In the genomic region with DNA sequence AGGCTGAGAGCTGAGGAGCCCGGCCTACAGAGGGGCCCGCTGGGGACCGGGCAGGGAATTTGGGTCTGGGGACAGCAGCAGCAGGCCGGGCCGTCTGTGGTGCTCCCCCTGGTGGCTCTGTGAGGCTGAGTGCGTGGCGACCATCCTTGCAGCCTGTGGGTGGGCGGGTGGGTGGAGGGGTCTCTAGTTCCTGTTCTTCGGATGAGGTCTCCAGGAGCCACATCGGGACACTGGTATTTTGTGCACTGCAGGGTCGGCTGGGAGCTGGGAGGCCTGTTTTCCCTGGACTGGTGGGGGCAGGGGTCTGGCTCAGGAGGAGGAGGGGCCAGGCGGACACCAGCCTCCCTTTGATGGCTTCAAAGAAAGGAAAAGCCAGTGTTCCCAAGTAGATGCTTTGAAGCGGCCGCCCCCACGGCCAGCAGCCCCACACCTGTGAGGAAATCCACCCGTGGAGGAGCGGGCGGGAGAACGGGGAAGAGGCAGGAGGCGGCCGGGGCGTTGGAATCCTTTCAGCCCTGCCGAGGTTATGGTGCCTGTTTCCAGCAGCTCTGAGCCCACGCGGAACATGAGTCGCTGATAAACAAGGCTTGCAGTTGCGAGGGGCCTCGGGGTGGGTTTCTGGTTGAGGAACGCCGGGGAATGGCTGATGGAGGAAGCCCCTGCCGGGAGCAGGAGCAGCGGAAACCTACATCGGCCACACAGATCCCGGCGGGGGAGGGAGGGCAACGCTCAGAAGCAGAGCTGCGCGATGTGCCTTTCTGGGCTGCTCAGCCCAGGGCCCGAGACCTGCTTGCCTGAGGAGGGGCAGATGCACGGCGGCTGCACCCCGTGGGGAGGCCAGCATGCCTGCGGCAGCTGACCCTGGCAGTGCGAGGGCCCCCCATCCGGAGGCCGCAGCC, we compare ENCODE assay signal across 8 cellular contexts.
A peak's percentile ranks its signal among the peaks of the same experiment; 100 is the strongest.
DNase-seq lines count a peak whose midpoint lies in the region; ATAC-seq and TF ChIP-seq lines count a peak whose summit lies in the region.

No MANE protein-coding gene starts in this region.

- WGBS in mesodermal cell (ENCODE audit: insufficient coverage in 2 of 2), 2 experiments = 9 to 10% methylated on average over 36 to 38 of the region's 46 CpGs

- H3K9ac ChIP-seq in colonic mucosa (ENCODE audit: low read depth in 2 of 2, low read length in 2 of 2) = no peak overlapping the region

- intact Hi-C loops in colonic mucosa (cut with DNase I) = no loop called here

- H3K27ac ChIP-seq in colonic mucosa = no peak overlapping the region
- H3K27ac ChIP-seq in mesodermal cell (ENCODE audit: low read depth, low read length, severe bottlenecking) = peak overlapping the region; percentile 78

- peak; percentile 32 for DNase-seq in stimulated activated CD4-positive, alpha-beta T cell treated with anti-CD3 and anti-CD28 coated beads, Interleukin-15, amount 100 ng/mL, for 24 hours
- no peak for DNase-seq in stimulated activated CD4-positive, alpha-beta T cell treated with anti-CD3 and anti-CD28 coated beads, Interleukin-4, amount 100 ng/mL, for 4 hours
- DNase-seq in colonic mucosa (no peak), DMS53 treated with DMSO at 0.1 percent for 48 hours (lab: John Stamatoyannopoulos, UW; ENCODE audit: unreplicated experiment) (no peak), DMS79 (lab: John Stamatoyannopoulos, UW) (no peak)

- H3K4me1 ChIP-seq in colonic mucosa = no peaks in the 10 kb centered on the region
- peaks cover 14% of the 10 kb centered on the region for H3K4me1 ChIP-seq in mesodermal cell (ENCODE audit: control insufficient read depth, insufficient read depth, low read length, poor library complexity, severe bottlenecking)

- H3K36me3 ChIP-seq in colonic mucosa (no peaks in the 10 kb centered on the region), mesodermal cell (ENCODE audit: control insufficient read depth, insufficient read depth, low read length) (no peaks in the 10 kb centered on the region)

- TF ChIP-seq CTCF in colonic mucosa (IDR thresholded peaks at IDR 0.05) = no peak

- ATAC-seq in HG03439 (IDR thresholded peaks at IDR 0.05; ENCODE audit: unreplicated experiment) = no peak
- no peak for ATAC-seq in HG02852 (IDR thresholded peaks at IDR 0.05; ENCODE audit: unreplicated experiment)

- no peaks in the 10 kb centered on the region for H3K9me3 ChIP-seq in colonic mucosa
- no peaks in the 10 kb centered on the region for H3K9me3 ChIP-seq in mesodermal cell (ENCODE audit: control insufficient read depth, low read length)

- peak overlapping the region; percentile 11 for H3K4me3 ChIP-seq in colonic mucosa
- H3K4me3 ChIP-seq in mesodermal cell (ENCODE audit: extremely low read depth, insufficient read depth, low read length, poor library complexity, severe bottlenecking) = peak overlapping the region; percentile 33

- H3K27me3 ChIP-seq in colonic mucosa = no peaks in the 10 kb centered on the region
